In the genomic region with DNA sequence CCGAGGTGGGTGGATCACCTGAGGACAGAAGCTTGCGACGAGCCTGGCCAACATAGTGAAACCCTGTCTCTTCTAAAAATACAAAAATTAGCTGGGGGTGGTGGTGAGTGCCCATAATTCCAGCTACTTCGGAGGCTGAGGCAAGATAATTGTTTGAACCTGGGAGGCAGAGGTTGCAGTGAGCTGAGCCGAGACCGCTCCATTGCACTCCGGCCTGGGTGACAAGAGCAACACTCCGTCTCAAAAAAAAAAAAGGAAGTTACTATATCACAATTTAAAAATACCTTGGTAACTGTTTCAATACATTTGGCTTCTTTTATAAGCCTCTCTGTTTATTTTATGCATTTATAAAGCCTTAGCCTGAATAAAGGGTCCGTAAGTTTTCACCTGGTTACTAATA, we compare ENCODE assay signal across 22 cellular contexts. TPM values are rescaled to one million over a fixed set of nuclear protein-coding genes. Genes with fewer than 3 reads are reported as not detected.
DNase-seq lines count a peak whose midpoint lies in the region; ATAC-seq and TF ChIP-seq lines count a peak whose summit lies in the region.
"Had no signal": no experiment of that assay in that cellular context is flagged by ENCODE, and none has a peak within 500 bp of the region (broad histone marks: within the 10 kb centered on the region; RNA-seq: fewer than 3 reads in every experiment).

No MANE protein-coding gene starts in this region.

- peaks cover 0 to 5% (median 0%) of the 10 kb centered on the region in 8 donors for H3K9me3 Mint-ChIP-seq in CD4-positive, alpha-beta memory T cell
- H3K9me3 Mint-ChIP-seq in activated naive CD8-positive, alpha-beta T cell treated with anti-CD3 and anti-CD28 coated beads, Interleukin-2, amount 50 U/mL, for 24 hours = peaks cover 9% of the 10 kb centered on the region

- H3K27ac ChIP-seq in BLaER1 (peak overlapping the region; percentile 21; the same call in 1 of the 2 replicates), OCI-LY1 (ENCODE audit: low read depth, low read length, poor library complexity, severe bottlenecking) (peak overlapping the region; percentile 96)
- peak overlapping the region; percentile 3 for H3K27ac ChIP-seq in CD4-positive, alpha-beta memory T cell (ENCODE audit: low read depth, low read length)
- H3K27ac ChIP-seq: testis, VCaP had no signal

- H3K4me3 Mint-ChIP-seq in CD4-positive, alpha-beta memory T cell = peak overlapping the region in 6 of 8 donors; percentile 17 to 77 (median 46)
- no peak overlapping the region for H3K4me3 Mint-ChIP-seq in activated naive CD8-positive, alpha-beta T cell treated with anti-CD3 and anti-CD28 coated beads, Interleukin-2, amount 50 U/mL, for 24 hours
- H3K4me3 Mint-ChIP-seq: endodermal cell had no signal

- peak overlapping the region; percentile 65 to 95 (median 87) for H3K27ac Mint-ChIP-seq in CD4-positive, alpha-beta memory T cell
- H3K27ac Mint-ChIP-seq in activated naive CD8-positive, alpha-beta T cell treated with anti-CD3 and anti-CD28 coated beads, Interleukin-2, amount 50 U/mL, for 24 hours = peak overlapping the region; percentile 95
- H3K27ac Mint-ChIP-seq: endodermal cell had no signal

- H3K9ac ChIP-seq in BLaER1 (no peak overlapping the region), OCI-LY1 (ENCODE audit: low read length) (peak overlapping the region; percentile 57)
- H3K9ac ChIP-seq: SK-N-SH had no signal

- peak overlapping the region; percentile 70 for H3K4me2 ChIP-seq in BLaER1
- H3K4me2 ChIP-seq in OCI-LY1 (ENCODE audit: low read length) = peak overlapping the region; percentile 46
- H3K4me2 ChIP-seq: SK-N-SH had no signal

- peak overlapping the region; percentile 50; the same call in 1 of the 2 replicates for H2AFZ ChIP-seq in OCI-LY1 (ENCODE audit: low read length)

- H3K79me2 ChIP-seq in OCI-LY1 (ENCODE audit: insufficient read depth, low read length) = no peaks in the 10 kb centered on the region

- peaks cover 43% of the 10 kb centered on the region for H3K4me1 ChIP-seq in BLaER1
- H3K4me1 ChIP-seq in CD4-positive, alpha-beta memory T cell (ENCODE audit: insufficient read depth, low read length) = peaks cover 57% of the 10 kb centered on the region
- peaks cover 90% of the 10 kb centered on the region for H3K4me1 ChIP-seq in OCI-LY1 (ENCODE audit: insufficient read depth, low read length, severe bottlenecking)
- H3K4me1 ChIP-seq: HAP-1, testis had no signal

- H3K36me3 Mint-ChIP-seq in CD4-positive, alpha-beta memory T cell = peaks cover 0 to 4% of the 10 kb centered on the region in 2 donors
- H3K36me3 Mint-ChIP-seq in activated naive CD8-positive, alpha-beta T cell treated with anti-CD3 and anti-CD28 coated beads, Interleukin-2, amount 50 U/mL, for 24 hours (ENCODE audit: low read depth) = peaks cover 9% of the 10 kb centered on the region

- H3K4me1 Mint-ChIP-seq in CD4-positive, alpha-beta memory T cell = peaks cover 52 to 89% (median 65%) of the 10 kb centered on the region in 4 donors
- peaks cover 86% of the 10 kb centered on the region for H3K4me1 Mint-ChIP-seq in activated naive CD8-positive, alpha-beta T cell treated with anti-CD3 and anti-CD28 coated beads, Interleukin-2, amount 50 U/mL, for 24 hours

- no peak for DNase-seq in CD4-positive, alpha-beta memory T cell
- DNase-seq in activated naive CD8-positive, alpha-beta T cell treated with anti-CD3 and anti-CD28 coated beads, Interleukin-2, amount 50 U/mL, for 24 hours = no peak
- DNase-seq in head of caudate nucleus (no peak), posterior vena cava (ENCODE audit: low spot score) (no peak)
- DNase-seq: amygdala; cerebellar nuclear complex; DMS53; endodermal cell; left colon; MM.1S; mucosa of descending colon; NCI-H2081; NCI-H524 treated with DMSO at 0.1 percent for 48 hours; SK-N-SH; stimulated activated CD4-positive, alpha-beta T cell treated with anti-CD3 and anti-CD28 coated beads, Interleukin-2, amount 100 ng/mL, for 24 hours; testis had no signal

- CTCF ChIA-PET in CD4-positive, alpha-beta memory T cell (lab: Charles Lee; ENCODE audit: partially characterized antibody) = interaction anchor here (0.7 to 16.5 kb wide), 8 partner anchors 9 to 139 kb away, joined by 3 to 271 read pairs (median 7); no protein-coding TSS in a partner anchor

- H3K27me3 ChIP-seq in BLaER1 = no peaks in the 10 kb centered on the region
- H3K27me3 ChIP-seq in CD4-positive, alpha-beta memory T cell (ENCODE audit: insufficient read depth, low read length) = no peaks in the 10 kb centered on the region
- H3K27me3 ChIP-seq in OCI-LY1 (ENCODE audit: insufficient read depth, low read length) = no peaks in the 10 kb centered on the region
- H3K27me3 ChIP-seq: testis had no signal

- H4K20me1 ChIP-seq in BLaER1 (no peaks in the 10 kb centered on the region), OCI-LY1 (ENCODE audit: insufficient read depth, low read length) (no peaks in the 10 kb centered on the region)

- no peaks in the 10 kb centered on the region for H3K9me2 ChIP-seq in OCI-LY1 (ENCODE audit: low read depth, low read length)
- H3K9me2 ChIP-seq: SK-N-SH had no signal

- TF ChIP-seq CTCF in OCI-LY1 (IDR thresholded peaks at IDR 0.05; ENCODE audit: low read length) = no peak

- no peaks in the 10 kb centered on the region for H3K36me3 ChIP-seq in BLaER1
- H3K36me3 ChIP-seq in CD4-positive, alpha-beta memory T cell (ENCODE audit: insufficient read depth, low read length) = no peaks in the 10 kb centered on the region
- H3K36me3 ChIP-seq in OCI-LY1 (ENCODE audit: insufficient read depth, low read length) = no peaks in the 10 kb centered on the region
- H3K36me3 ChIP-seq: HAP-1 had no signal

- no peaks in the 10 kb centered on the region for H3F3A ChIP-seq in OCI-LY1 (ENCODE audit: insufficient read depth, low read length)

- POLR2A ChIA-PET in CD4-positive, alpha-beta memory T cell (lab: Charles Lee; ENCODE audit: partially characterized antibody) = interaction anchor here (1.0 to 5.0 kb wide), 5 partner anchors 11 to 92 kb away, joined by 3 to 57 read pairs (median 4); no protein-coding TSS in a partner anchor

- intact Hi-C loops in CD4-positive, alpha-beta memory T cell (cut with micrococcal nuclease) = no loop called here
- intact Hi-C loops in head of caudate nucleus (cut with DNase I) (no loop called here), posterior vena cava (cut with DNase I) (no loop called here)

- H3K27me3 Mint-ChIP-seq in CD4-positive, alpha-beta memory T cell = peaks cover 0 to 2% of the 10 kb centered on the region in 2 donors
- no peaks in the 10 kb centered on the region for H3K27me3 Mint-ChIP-seq in activated naive CD8-positive, alpha-beta T cell treated with anti-CD3 and anti-CD28 coated beads, Interleukin-2, amount 50 U/mL, for 24 hours

- no peak for ATAC-seq in activated naive CD8-positive, alpha-beta T cell treated with anti-CD3 and anti-CD28 coated beads, Interleukin-2, amount 50 U/mL, for 24 hours
- ATAC-seq in HG02678 (IDR thresholded peaks at IDR 0.05; ENCODE audit: unreplicated experiment) = no peak
- ATAC-seq: sciatic nerve had no signal

- H3K9me3 ChIP-seq in BLaER1 (no peaks in the 10 kb centered on the region), OCI-LY1 (ENCODE audit: low read length) (no peaks in the 10 kb centered on the region)
- H3K9me3 ChIP-seq in CD4-positive, alpha-beta memory T cell (ENCODE audit: control insufficient read depth in 1 of 2, low read length in 2 of 2) = no peaks in the 10 kb centered on the region
- H3K9me3 ChIP-seq: HAP-1, mucosa of descending colon, SK-N-SH, testis had no signal

- H3K4me3 ChIP-seq in BLaER1 (no peak overlapping the region), OCI-LY1 (ENCODE audit: low read depth, low read length, poor library complexity, severe bottlenecking) (peak overlapping the region; percentile 7)
- H3K4me3 ChIP-seq in CD4-positive, alpha-beta memory T cell (ENCODE audit: low read length in 2 of 2) = no peak overlapping the region
- H3K4me3 ChIP-seq: HAP-1, mucosa of descending colon, testis had no signal

RNA-seq across cellular contexts. Expression of a gene that starts 46.6 kb away (rescaled TPM):
- not detected for total RNA-seq in CD4-positive, alpha-beta memory T cell
- polyA plus RNA-seq in CD4-positive, alpha-beta memory T cell = not detected
- not detected for total RNA-seq in posterior vena cava
- total RNA-seq: left colon, mucosa of descending colon, sciatic nerve had no signal

Comparison
In these comparisons a context has a peak if more than half of its experiments do, and no peak if none do; other contexts are left out.
1. H3K27ac ChIP-seq: peak in every context shown above with its lines; median percentile 96 in OCI-LY1; 21 in BLaER1; 3 in CD4-positive, alpha-beta memory T cell.